2 cellular contexts compared by ENCODE assay signal in genomic region chr7:64884085-64884912, GRCh38.
TF ChIP-seq lines count a peak whose summit lies in the region.

No MANE protein-coding gene starts in this region.

TF ChIP-seq in SK-N-SH, 30 proteins besides CTCF, POLR2A, EP300 and RAD21 (continued from another document):
- TF ChIP-seq FOSL2 (IDR thresholded peaks at IDR 0.05; ENCODE audit: borderline replicate concordance, low read depth) (no peak), SIN3A (IDR thresholded peaks at IDR 0.05; ENCODE audit: borderline replicate concordance, low read depth, low read length) (no peak), CHD2 (IDR thresholded peaks at IDR 0.05; ENCODE audit: low read length, partially characterized antibody) (no peak), FOXJ3 (CRISPR knock-in tag; IDR thresholded peaks at IDR 0.05) (no peak), POLR2AphosphoS5 (IDR thresholded peaks at IDR 0.05; ENCODE audit: low read depth, low read length) (no peak), SMC3 (IDR thresholded peaks at IDR 0.05; ENCODE audit: low read depth, low read length) (no peak), RCOR1 (IDR thresholded peaks at IDR 0.05; ENCODE audit: low read length) (no peak), MXI1 (IDR thresholded peaks at IDR 0.05; ENCODE audit: low read depth, low read length) (no peak)
- TF ChIP-seq, protein P1, sequence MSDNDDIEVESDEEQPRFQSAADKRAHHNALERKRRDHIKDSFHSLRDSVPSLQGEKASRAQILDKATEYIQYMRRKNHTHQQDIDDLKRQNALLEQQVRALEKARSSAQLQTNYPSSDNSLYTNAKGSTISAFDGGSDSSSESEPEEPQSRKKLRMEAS (IDR thresholded peaks at IDR 0.05; ENCODE audit: low read depth), result no peak
- TF ChIP-seq, protein P2, sequence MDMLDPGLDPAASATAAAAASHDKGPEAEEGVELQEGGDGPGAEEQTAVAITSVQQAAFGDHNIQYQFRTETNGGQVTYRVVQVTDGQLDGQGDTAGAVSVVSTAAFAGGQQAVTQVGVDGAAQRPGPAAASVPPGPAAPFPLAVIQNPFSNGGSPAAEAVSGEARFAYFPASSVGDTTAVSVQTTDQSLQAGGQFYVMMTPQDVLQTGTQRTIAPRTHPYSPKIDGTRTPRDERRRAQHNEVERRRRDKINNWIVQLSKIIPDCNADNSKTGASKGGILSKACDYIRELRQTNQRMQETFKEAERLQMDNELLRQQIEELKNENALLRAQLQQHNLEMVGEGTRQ (IDR thresholded peaks at IDR 0.05; ENCODE audit: borderline replicate concordance, low read depth, low read length), result no peak
- TF ChIP-seq, protein P3, sequence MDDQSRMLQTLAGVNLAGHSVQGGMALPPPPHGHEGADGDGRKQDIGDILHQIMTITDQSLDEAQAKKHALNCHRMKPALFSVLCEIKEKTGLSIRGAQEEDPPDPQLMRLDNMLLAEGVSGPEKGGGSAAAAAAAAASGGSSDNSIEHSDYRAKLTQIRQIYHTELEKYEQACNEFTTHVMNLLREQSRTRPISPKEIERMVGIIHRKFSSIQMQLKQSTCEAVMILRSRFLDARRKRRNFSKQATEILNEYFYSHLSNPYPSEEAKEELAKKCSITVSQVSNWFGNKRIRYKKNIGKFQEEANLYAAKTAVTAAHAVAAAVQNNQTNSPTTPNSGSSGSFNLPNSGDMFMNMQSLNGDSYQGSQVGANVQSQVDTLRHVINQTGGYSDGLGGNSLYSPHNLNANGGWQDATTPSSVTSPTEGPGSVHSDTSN (IDR thresholded peaks at IDR 0.05), result no peak
- TF ChIP-seq, protein P4, sequence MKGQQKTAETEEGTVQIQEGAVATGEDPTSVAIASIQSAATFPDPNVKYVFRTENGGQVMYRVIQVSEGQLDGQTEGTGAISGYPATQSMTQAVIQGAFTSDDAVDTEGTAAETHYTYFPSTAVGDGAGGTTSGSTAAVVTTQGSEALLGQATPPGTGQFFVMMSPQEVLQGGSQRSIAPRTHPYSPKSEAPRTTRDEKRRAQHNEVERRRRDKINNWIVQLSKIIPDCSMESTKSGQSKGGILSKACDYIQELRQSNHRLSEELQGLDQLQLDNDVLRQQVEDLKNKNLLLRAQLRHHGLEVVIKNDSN (IDR thresholded peaks at IDR 0.05; ENCODE audit: borderline replicate concordance, low read depth), result no peak

TF ChIP-seq in SK-N-SH treated with all-trans-retinoic acid at 6 μM for 48 hours, 23 proteins besides CTCF, POLR2A, EP300 and RAD21 (continued from another document):
- TF ChIP-seq, protein P5, sequence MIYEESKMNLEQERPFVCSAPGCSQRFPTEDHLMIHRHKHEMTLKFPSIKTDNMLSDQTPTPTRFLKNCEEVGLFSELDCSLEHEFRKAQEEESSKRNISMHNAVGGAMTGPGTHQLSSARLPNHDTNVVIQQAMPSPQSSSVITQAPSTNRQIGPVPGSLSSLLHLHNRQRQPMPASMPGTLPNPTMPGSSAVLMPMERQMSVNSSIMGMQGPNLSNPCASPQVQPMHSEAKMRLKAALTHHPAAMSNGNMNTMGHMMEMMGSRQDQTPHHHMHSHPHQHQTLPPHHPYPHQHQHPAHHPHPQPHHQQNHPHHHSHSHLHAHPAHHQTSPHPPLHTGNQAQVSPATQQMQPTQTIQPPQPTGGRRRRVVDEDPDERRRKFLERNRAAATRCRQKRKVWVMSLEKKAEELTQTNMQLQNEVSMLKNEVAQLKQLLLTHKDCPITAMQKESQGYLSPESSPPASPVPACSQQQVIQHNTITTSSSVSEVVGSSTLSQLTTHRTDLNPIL (CRISPR knock-in tag; IDR thresholded peaks at IDR 0.05; ENCODE audit: low read depth), result no peak
- TF ChIP-seq ARNTL (CRISPR knock-in tag; IDR thresholded peaks at IDR 0.05; ENCODE audit: borderline replicate concordance, low read depth) (no peak), BACH2 (CRISPR knock-in tag; IDR thresholded peaks at IDR 0.05; ENCODE audit: borderline replicate concordance) (no peak)
